34 cellular contexts compared by ENCODE assay signal in genomic region chr4:186952709-186953108, GRCh38.
"Had no signal": no experiment of that assay in that cellular context is flagged by ENCODE, and none has a peak within 500 bp of the region (broad histone marks: within the 10 kb centered on the region; RNA-seq: fewer than 3 reads in every experiment).

No MANE protein-coding gene starts in this region.

- H3K9ac ChIP-seq: KMS-11 had no signal

- H3K4me3 ChIP-seq: MG63 had no signal

- H3K4me2 ChIP-seq: KMS-11 had no signal

- H3K27me3 ChIP-seq: MG63 had no signal

- H3K9me3 ChIP-seq: MG63 had no signal

- DNase-seq: Karpas-422, Kasumi-1, MG63, MM.1S, MV-4-11, NCI-H1048, NCI-H1092, NCI-H1092 treated with DMSO at 0.1 percent for 48 hours, NCI-H1105, NCI-H1105 treated with DMSO at 0.1 percent for 48 hours, NCI-H1417, NCI-H1417 treated with DMSO at 0.1 percent for 48 hours, NCI-H1436, NCI-H1436 treated with DMSO at 0.1 percent for 48 hours, NCI-H146, NCI-H1694, NCI-H1694 treated with DMSO at 0.1 percent for 48 hours, NCI-H187, NCI-H187 treated with DMSO at 0.1 percent for 48 hours, NCI-H1930, NCI-H2029, NCI-H2029 treated with DMSO at 0.1 percent for 48 hours, NCI-H2081, NCI-H2081 treated with DMSO at 0.1 percent for 48 hours, NCI-H2107, NCI-H2171, NCI-H2171 treated with DMSO at 0.1 percent for 48 hours, NCI-H2227 treated with DMSO at 0.1 percent for 48 hours, NCI-H226, NCI-H345, NCI-H446, NCI-H446 treated with DMSO at 0.1 percent for 48 hours, NCI-H510A had no signal

- H3K27ac ChIP-seq: KMS-11 had no signal

- H3K36me3 ChIP-seq: MG63 had no signal
